ENCODE assay signal across 8 cellular contexts in genomic region chr6:89145461-89145961, GRCh38. TPM values are rescaled to one million over a fixed set of nuclear protein-coding genes. Genes with fewer than 3 reads are reported as not detected.
A peak's percentile ranks its signal among the peaks of the same experiment; 100 is the strongest.
DNase-seq lines count a peak whose midpoint lies in the region; ATAC-seq lines count a peak whose summit lies in the region.

No MANE protein-coding gene starts in this region.

- ATAC-seq in GM18511 (IDR thresholded peaks at IDR 0.05; ENCODE audit: unreplicated experiment) (peak; percentile 76), HG02938 (IDR thresholded peaks at IDR 0.05; ENCODE audit: unreplicated experiment) (peak; percentile 68)
- ATAC-seq in activated naive CD8-positive, alpha-beta T cell treated with anti-CD3 and anti-CD28 coated beads, Interleukin-2, amount 50 U/mL, for 24 hours, result peak; percentile 80

- H3K36me3 ChIP-seq in BLaER1 treated with 17β-estradiol and CSF1 and Interleukin-3, amounts not matched to agents 10 nM and 100 nM, result peaks cover 0 to 7% (median 0%) of the 10 kb centered on the region in 11 experiments; a peak in 3 of 22 replicates
- no peaks in the 10 kb centered on the region for H3K36me3 ChIP-seq in iPS DF 6.9 (ENCODE audit: control insufficient read depth, insufficient read depth, low read length)
- H3K36me3 ChIP-seq in skeletal muscle tissue (ENCODE audit: control insufficient read depth in 3 of 3, insufficient read depth in 3 of 3, low read length in 3 of 3), result peaks cover 1 to 7% (median 3%) of the 10 kb centered on the region in 3 donors

- DNase-seq in NCI-H524 treated with DMSO at 0.1 percent for 48 hours (lab: John Stamatoyannopoulos, UW) (peak; percentile 27), iPS DF 6.9 (ENCODE audit: low read depth, low spot score) (no peak), OCI-M2 (lab: John Stamatoyannopoulos, UW; ENCODE audit: unreplicated experiment) (no peak)
- DNase-seq in activated naive CD8-positive, alpha-beta T cell treated with anti-CD3 and anti-CD28 coated beads, Interleukin-2, amount 50 U/mL, for 24 hours, result peak; percentile 29

- no peaks in the 10 kb centered on the region for H3K9me3 ChIP-seq in BLaER1 treated with 17β-estradiol and CSF1 and Interleukin-3, amounts not matched to agents 10 nM and 100 nM (replicated peaks in 1 of 11)
- H3K9me3 ChIP-seq in iPS DF 6.9 (ENCODE audit: control insufficient read depth, insufficient read depth, low read length) (no peaks in the 10 kb centered on the region), skeletal muscle tissue (ENCODE audit: control insufficient read depth in 3 of 3, low read length in 3 of 3) (no peaks in the 10 kb centered on the region)

- peak overlapping the region; percentile 84 for H3K4me3 Mint-ChIP-seq in activated naive CD8-positive, alpha-beta T cell treated with anti-CD3 and anti-CD28 coated beads, Interleukin-2, amount 50 U/mL, for 24 hours

- H3K9me3 Mint-ChIP-seq in activated naive CD8-positive, alpha-beta T cell treated with anti-CD3 and anti-CD28 coated beads, Interleukin-2, amount 50 U/mL, for 24 hours, result no peaks in the 10 kb centered on the region

- H3K27me3 ChIP-seq in BLaER1 treated with 17β-estradiol and CSF1 and Interleukin-3, amounts not matched to agents 10 nM and 100 nM, result no peaks in the 10 kb centered on the region
- H3K27me3 ChIP-seq in iPS DF 6.9 (ENCODE audit: control insufficient read depth, insufficient read depth, low read length) (peaks cover 8% of the 10 kb centered on the region; the same call in 1 of the 2 replicates), skeletal muscle tissue (ENCODE audit: control insufficient read depth in 3 of 3, insufficient read depth in 3 of 3, low read length in 3 of 3) (no peaks in the 10 kb centered on the region)

- peak overlapping the region; percentile 95 for H3K27ac Mint-ChIP-seq in activated naive CD8-positive, alpha-beta T cell treated with anti-CD3 and anti-CD28 coated beads, Interleukin-2, amount 50 U/mL, for 24 hours

- H3K27me3 Mint-ChIP-seq in activated naive CD8-positive, alpha-beta T cell treated with anti-CD3 and anti-CD28 coated beads, Interleukin-2, amount 50 U/mL, for 24 hours, result no peaks in the 10 kb centered on the region

- peaks cover 17% of the 10 kb centered on the region for H3K36me3 Mint-ChIP-seq in activated naive CD8-positive, alpha-beta T cell treated with anti-CD3 and anti-CD28 coated beads, Interleukin-2, amount 50 U/mL, for 24 hours (ENCODE audit: low read depth)

- peak overlapping the region; percentile 76 to 88 (median 82) for H3K4me2 ChIP-seq in BLaER1 treated with 17β-estradiol and CSF1 and Interleukin-3, amounts not matched to agents 10 nM and 100 nM

- no peaks in the 10 kb centered on the region for H4K20me1 ChIP-seq in BLaER1 treated with 17β-estradiol and CSF1 and Interleukin-3, amounts not matched to agents 10 nM and 100 nM

- H3K4me1 ChIP-seq in BLaER1 treated with 17β-estradiol and CSF1 and Interleukin-3, amounts not matched to agents 10 nM and 100 nM, result peaks cover 0 to 23% (median 11%) of the 10 kb centered on the region in 10 experiments; a peak in 13 of 20 replicates
- H3K4me1 ChIP-seq in iPS DF 6.9 (ENCODE audit: control insufficient read depth, insufficient read depth, low read length) (no peaks in the 10 kb centered on the region), skeletal muscle tissue (ENCODE audit: control insufficient read depth in 3 of 3, insufficient read depth in 3 of 3, low read length in 3 of 3) (peaks cover 2 to 15% (median 15%) of the 10 kb centered on the region in 3 donors)

- peak overlapping the region; percentile 35 to 91 (median 86); a peak in 21 of 22 replicates for H3K27ac ChIP-seq in BLaER1 treated with 17β-estradiol and CSF1 and Interleukin-3, amounts not matched to agents 10 nM and 100 nM
- H3K27ac ChIP-seq in iPS DF 6.9 (ENCODE audit: low read length), result no peak overlapping the region
- H3K27ac ChIP-seq in skeletal muscle tissue (ENCODE audit: low read depth, low read length), result peak overlapping the region; percentile 99

- H3K9ac ChIP-seq in BLaER1 treated with 17β-estradiol and CSF1 and Interleukin-3, amounts not matched to agents 10 nM and 100 nM, result peak overlapping the region; percentile 78 to 91 (median 86)
- H3K9ac ChIP-seq in skeletal muscle tissue (ENCODE audit: low read depth in 1 of 3, low read length in 3 of 3), result peak overlapping the region; percentile 93 to 97 (median 96)

- peak overlapping the region; percentile 65 to 82 (median 75) for H3K4me3 ChIP-seq in BLaER1 treated with 17β-estradiol and CSF1 and Interleukin-3, amounts not matched to agents 10 nM and 100 nM
- H3K4me3 ChIP-seq in iPS DF 6.9 (ENCODE audit: low read length), result peak overlapping the region; percentile 48; the same call in 1 of the 2 replicates
- peak overlapping the region; percentile 73 to 91 (median 89) for H3K4me3 ChIP-seq in skeletal muscle tissue (ENCODE audit: low read length in 3 of 3)

- peaks cover 34% of the 10 kb centered on the region for H3K4me1 Mint-ChIP-seq in activated naive CD8-positive, alpha-beta T cell treated with anti-CD3 and anti-CD28 coated beads, Interleukin-2, amount 50 U/mL, for 24 hours

- no CpG with 5 or more reads among the region's 16 CpGs for WGBS in iPS DF 6.9 (ENCODE audit: insufficient coverage, insufficient read length)

RNA-seq across cellular contexts. Expression of gene PM20D2, which starts 0.3 kb away (rescaled TPM):
- total RNA-seq in skeletal muscle tissue, result 24.0 TPM

RNA-seq across cellular contexts. Expression of gene SRSF12, which starts 27.6 kb away (rescaled TPM):
- 2.6 TPM for total RNA-seq in skeletal muscle tissue

Comparison
In these comparisons a context has a peak if more than half of its experiments do, and no peak if none do; other contexts are left out.
1. DNase-seq: peak in NCI-H524 treated with DMSO at 0.1 percent for 48 hours (single experiment) and activated naive CD8-positive, alpha-beta T cell treated with anti-CD3 and anti-CD28 coated beads, Interleukin-2, amount 50 U/mL, for 24 hours (single experiment); none in iPS DF 6.9 (single experiment) and OCI-M2 (single experiment).
2. Peak in every context shown above with its lines, with median percentiles within 50 percentile points of each other: H3K4me3 ChIP-seq and ATAC-seq.